Comparison of ENCODE assay signal across 20 cellular contexts in the genomic region with DNA sequence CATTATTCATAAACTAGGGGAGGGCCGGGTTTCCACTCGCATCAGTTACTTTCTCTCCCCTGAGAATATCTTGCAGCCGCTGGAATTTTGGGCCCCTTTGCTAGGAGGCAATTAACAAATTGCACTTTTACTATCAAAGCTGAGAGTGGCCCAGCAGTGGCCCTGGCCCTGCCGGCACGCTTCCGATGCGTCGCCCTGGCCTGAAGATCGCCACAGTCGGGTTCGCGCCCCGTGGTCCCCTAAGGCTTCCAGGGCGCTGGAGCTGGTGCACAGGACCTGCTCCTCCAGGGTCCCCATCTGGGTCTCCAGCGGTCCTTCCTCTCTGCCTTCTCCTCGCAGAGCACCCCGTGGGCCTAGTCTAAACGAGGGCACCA. TPM values are rescaled to one million over a fixed set of nuclear protein-coding genes. Genes with fewer than 3 reads are reported as not detected.
DNase-seq lines count a peak whose midpoint lies in the region; ATAC-seq, FAIRE-seq and TF ChIP-seq lines count a peak whose summit lies in the region.
"Had no signal": no experiment of that assay in that cellular context is flagged by ENCODE, and none has a peak within 500 bp of the region (broad histone marks: within the 10 kb centered on the region; RNA-seq: fewer than 3 reads in every experiment).

No MANE protein-coding gene starts in this region.

- H3K4me2 ChIP-seq in A549: peak overlapping the region; percentile 43; the same call in 2 of the 3 replicates

- no peak for DNase-seq in A549 (ENCODE audit: low read depth in 1 of 2, low spot score in 1 of 2)
- DNase-seq in RWPE2 (ENCODE audit: low spot score): no peak
- DNase-seq in esophagus squamous epithelium (lab: John Stamatoyannopoulos, UW): no peak
- DNase-seq in NOMO-1 treated with dmso at 0.1 percent for 144 hours (lab: John Stamatoyannopoulos, UW; ENCODE audit: unreplicated experiment): no peak
- no peak for DNase-seq in stimulated activated CD4-positive, alpha-beta T cell treated with anti-CD3 and anti-CD28 coated beads, Interleukin-2, amount 100 ng/mL, for 24 hours
- DNase-seq in central memory CD4-positive, alpha-beta T cell: no peak
- DNase-seq in activated CD4-positive, alpha-beta T cell treated with anti-CD3 and anti-CD28 coated beads for 4 hours: no peak
- DNase-seq: activated CD8-positive, alpha-beta T cell treated with anti-CD3 and anti-CD28 coated beads for 36 hours; activated T-cell treated with anti-CD3 and anti-CD28 coated beads, Interleukin-2, amount 50 U/mL, for 48 hours; CD8-positive, alpha-beta T cell; DMS79 treated with DMSO at 0.1 percent for 48 hours; effector CD4-positive, alpha-beta T cell; stimulated activated CD4-positive, alpha-beta T cell treated with anti-CD3 and anti-CD28 coated beads, Interleukin-15, amount 100 ng/mL, for 24 hours had no signal

- no peaks in the 10 kb centered on the region for H3K4me1 ChIP-seq in A549
- no peaks in the 10 kb centered on the region for H3K4me1 ChIP-seq in RWPE2 (ENCODE audit: insufficient read depth, poor library complexity, severe bottlenecking)
- peaks cover 0 to 21% (median 0%) of the 10 kb centered on the region in 3 donors for H3K4me1 ChIP-seq in esophagus squamous epithelium
- peaks cover 6 to 26% of the 10 kb centered on the region in 2 donors for H3K4me1 ChIP-seq in mucosa of rectum (ENCODE audit: control insufficient read depth in 2 of 2, insufficient read depth in 2 of 2, low read length in 2 of 2)

- ATAC-seq in A549 (no peak), RWPE2 (ENCODE audit: low read depth) (no peak)
- ATAC-seq: activated CD8-positive, alpha-beta T cell treated with anti-CD3 and anti-CD28 coated beads for 36 hours; CD8-positive, alpha-beta T cell had no signal

- H3K36me3 ChIP-seq in RWPE2 (ENCODE audit: low read depth) (no peaks in the 10 kb centered on the region), esophagus squamous epithelium (no peaks in the 10 kb centered on the region), mucosa of rectum (ENCODE audit: control insufficient read depth in 2 of 2, insufficient read depth in 2 of 2, low read length in 2 of 2) (no peaks in the 10 kb centered on the region)
- H3K36me3 ChIP-seq: cardiac muscle cell had no signal

- WGBS in A549 (ENCODE audit: missing lambda C conversion rate): 53% methylated on average over 3 of the region's 18 CpGs
- WGBS in esophagus squamous epithelium, 2 donors: 40 to 70% methylated on average over 10 to 17 of the region's 18 CpGs

- H3K4me3 ChIP-seq in A549: no peak overlapping the region
- H3K4me3 ChIP-seq in RWPE2 (ENCODE audit: severe bottlenecking): peak overlapping the region; percentile 15
- peak overlapping the region; percentile 39 to 57 (median 43) for H3K4me3 ChIP-seq in esophagus squamous epithelium
- H3K4me3 ChIP-seq in mucosa of rectum (ENCODE audit: low read length in 2 of 2): peak overlapping the region; percentile 65 to 68
- H3K4me3 ChIP-seq: cardiac muscle cell had no signal

- no peak for FAIRE-seq in A549 (lab: Jason Lieb, UNC)

- CTCF ChIA-PET in A549 (lab: Yijun Ruan, JAX): no interaction called here

- intact Hi-C loops in esophagus squamous epithelium (cut with DNase I): no loop called here

- TF ChIP-seq RAD21 in A549 (conservative IDR thresholded peaks at IDR 0.05 in 1 of 2, IDR thresholded peaks at IDR 0.05 in 1 of 2): no peak

- H3K9ac ChIP-seq in mucosa of rectum (ENCODE audit: low read depth in 1 of 2, low read length in 2 of 2): peak overlapping the region in 1 of 2 donors; percentile 73

- H3K27ac ChIP-seq in A549 (no peak overlapping the region), RWPE2 (ENCODE audit: poor library complexity, severe bottlenecking) (no peak overlapping the region), esophagus squamous epithelium (peak overlapping the region in 1 of 4 donors; percentile 67), mucosa of rectum (ENCODE audit: low read depth in 2 of 2, low read length in 2 of 2) (no peak overlapping the region)
- H3K27ac ChIP-seq: cardiac muscle cell had no signal

- TF ChIP-seq POLR2A in A549 (IDR thresholded peaks at IDR 0.05; ENCODE audit: low read length) (no peak), esophagus squamous epithelium (IDR thresholded peaks at IDR 0.05) (no peak)

- H3K27me3 ChIP-seq in RWPE2 (ENCODE audit: insufficient read depth, poor library complexity, severe bottlenecking) (peaks cover 20% of the 10 kb centered on the region), esophagus squamous epithelium (peaks cover 0 to 55% (median 0%) of the 10 kb centered on the region in 4 donors), mucosa of rectum (ENCODE audit: control insufficient read depth in 2 of 2, insufficient read depth in 2 of 2, low read length in 2 of 2) (peaks cover 0 to 3% of the 10 kb centered on the region in 2 donors)

- POLR2A ChIA-PET in A549 (lab: Yijun Ruan, JAX): no interaction called here

- no peak for TF ChIP-seq CTCF in A549 (IDR thresholded peaks at IDR 0.05)
- no peak for TF ChIP-seq CTCF in RWPE2 (IDR thresholded peaks at IDR 0.05; ENCODE audit: poor library complexity, severe bottlenecking)
- no peak for TF ChIP-seq CTCF in esophagus squamous epithelium (IDR thresholded peaks at IDR 0.05)

- no peak for TF ChIP-seq EP300 in A549 (IDR thresholded peaks at IDR 0.05)

- no peaks in the 10 kb centered on the region for H3K9me3 ChIP-seq in A549
- no peaks in the 10 kb centered on the region for H3K9me3 ChIP-seq in RWPE2 (ENCODE audit: severe bottlenecking)
- no peaks in the 10 kb centered on the region for H3K9me3 ChIP-seq in esophagus squamous epithelium
- no peaks in the 10 kb centered on the region for H3K9me3 ChIP-seq in mucosa of rectum (ENCODE audit: control insufficient read depth in 2 of 2, low read length in 2 of 2)

TF ChIP-seq in A549, 52 proteins besides CTCF, POLR2A, EP300 and RAD21 (continues in another document):
- TF ChIP-seq HOXA7 (CRISPR knock-in tag; IDR thresholded peaks at IDR 0.05): no peak
- TF ChIP-seq JUN (IDR thresholded peaks at IDR 0.05): no peak
- no peak for TF ChIP-seq POLR2AphosphoS2 (conservative IDR thresholded peaks at IDR 0.05; ENCODE audit: low read length)
- no peak for TF ChIP-seq ESRRA (IDR thresholded peaks at IDR 0.05; ENCODE audit: borderline replicate concordance, low read length)
- TF ChIP-seq JUNB (IDR thresholded peaks at IDR 0.05): no peak
- TF ChIP-seq SMC3 (IDR thresholded peaks at IDR 0.05): no peak
- no peak for TF ChIP-seq NR3C1 (IDR thresholded peaks at IDR 0.05)
- no peak for TF ChIP-seq NPAS2 (CRISPR knock-in tag; IDR thresholded peaks at IDR 0.05; ENCODE audit: borderline replicate concordance)
- no peak for TF ChIP-seq TP53 (CRISPR knock-in tag; IDR thresholded peaks at IDR 0.05)
- no peak for TF ChIP-seq GATA3 (IDR thresholded peaks at IDR 0.05; ENCODE audit: borderline replicate concordance)
- TF ChIP-seq MAFK (IDR thresholded peaks at IDR 0.05; ENCODE audit: partially characterized antibody): no peak
- no peak for TF ChIP-seq KDM1A (IDR thresholded peaks at IDR 0.05; ENCODE audit: low read depth)
- TF ChIP-seq USF2 (IDR thresholded peaks at IDR 0.05): no peak
- TF ChIP-seq ELK1 (IDR thresholded peaks at IDR 0.05; ENCODE audit: low read depth, low read length): no peak
- TF ChIP-seq E2F6 (IDR thresholded peaks at IDR 0.05; ENCODE audit: borderline replicate concordance, low read depth): no peak
- TF ChIP-seq NFE2L2 (conservative IDR thresholded peaks at IDR 0.05; ENCODE audit: low read length): no peak
- no peak for TF ChIP-seq RFX5 (IDR thresholded peaks at IDR 0.05)
- no peak for TF ChIP-seq FOSL2 (IDR thresholded peaks at IDR 0.05)
- TF ChIP-seq FOSL2 (CRISPR knock-in tag; IDR thresholded peaks at IDR 0.05): no peak

RNA-seq across cellular contexts. Expression of gene CWH43, which starts 0.5 kb away (rescaled TPM):
- polyA plus RNA-seq in A549 (2011; rRNA removed) (not detected in 2 replicates), A549 (2017; fragmentation: RNase III; extraction: RNeasy Plus Mini Kit Qiagen cat#74134 plus additional on column Dnase treatment) (not detected in 3 replicates)
- polyA plus RNA-seq in A549 (2012; cell fraction: cytosol; rRNA removed): not detected in 2 replicates
- not detected in 2 replicates for polyA plus RNA-seq in A549 (2012; cell fraction: nucleus; rRNA removed)
- polyA minus RNA-seq in A549 (2011; rRNA and poly(A)+ RNA removed): not detected in 2 replicates
- total RNA-seq in esophagus squamous epithelium: 10 to 100 TPM; 11.6 to 38.0 (median 20.8) TPM
- total RNA-seq: activated CD8-positive, alpha-beta T cell treated with anti-CD3 and anti-CD28 coated beads for 36 hours; cardiac muscle cell; CD8-positive, alpha-beta T cell; fibroblast of villous mesenchyme; lung microvascular endothelial cell; MCF 10A; neural crest cell had no signal
- polyA plus RNA-seq: AG04450, cardiac muscle cell had no signal
